ENCODE assay signal across 25 cellular contexts in genomic region chr5:51203598-51203997, GRCh38.
A peak's percentile ranks its signal among the peaks of the same experiment; 100 is the strongest.
DNase-seq lines count a peak whose midpoint lies in the region; ATAC-seq, FAIRE-seq and TF ChIP-seq lines count a peak whose summit lies in the region.
"Had no signal": no experiment of that assay in that cellular context is flagged by ENCODE, and none has a peak within 500 bp of the region (broad histone marks: within the 10 kb centered on the region; RNA-seq: fewer than 3 reads in every experiment).

No MANE protein-coding gene starts in this region.

- H3K27me3 ChIP-seq in Caco-2 (replicated peaks; ENCODE audit: control insufficient read depth, insufficient read depth, low read length), result no peaks in the 10 kb centered on the region; the same call in 1 of the 2 replicates
- H3K27me3 ChIP-seq in left lung, result no peaks in the 10 kb centered on the region
- H3K27me3 ChIP-seq: BLaER1, pancreas, tibial nerve had no signal

- no peak overlapping the region for H3K4me3 ChIP-seq in Caco-2 (ENCODE audit: low read depth, low read length)
- no peak overlapping the region for H3K4me3 ChIP-seq in left lung
- H3K4me3 ChIP-seq: BLaER1, K562, pancreas, tibial nerve had no signal

- TF ChIP-seq CTCF in Caco-2 (IDR thresholded peaks at IDR 0.05; ENCODE audit: insufficient read depth in 1 of 2, low read depth in 1 of 2, low read length in 1 of 2, severe bottlenecking in 1 of 2, unreplicated experiment in 1 of 2), result no peak
- TF ChIP-seq CTCF in left lung (IDR thresholded peaks at IDR 0.05), result no peak

- H3K36me3 ChIP-seq in Caco-2 (ENCODE audit: control insufficient read depth, insufficient read depth, low read length) (no peaks in the 10 kb centered on the region), left lung (no peaks in the 10 kb centered on the region)
- H3K36me3 ChIP-seq: BLaER1, pancreas, tibial nerve had no signal

- TF ChIP-seq POLR2A in GM18505 (IDR thresholded peaks at IDR 0.05; ENCODE audit: borderline replicate concordance, extremely low read depth, insufficient read depth, insufficient read length) (no peak), GM12891 (IDR thresholded peaks at IDR 0.05; ENCODE audit: low read depth, low read length) (no peak)

- DNase-seq in Caco-2 (no peak), GM12891 (ENCODE audit: insufficient read length, low spot score) (no peak), DMS53 (lab: John Stamatoyannopoulos, UW) (no peak), left lung (no peak)
- DNase-seq: activated CD4-positive, alpha-beta T cell treated with anti-CD3 and anti-CD28 coated beads for 1 hour; activated CD8-positive, alpha-beta memory T cell treated with anti-CD3 and anti-CD28 coated beads, Interleukin-2, amount 10 ng/mL, durations not matched to agents 7 days and 5 days; DMS 273 treated with DMSO at 0.1 percent for 48 hours; MV-4-11; naive thymus-derived CD4-positive, alpha-beta T cell; NCI-H2029; NCI-H446; pancreas; stimulated activated naive CD4-positive, alpha-beta T cell had no signal

- no peak overlapping the region for H3K27ac ChIP-seq in left lung
- H3K27ac ChIP-seq: BLaER1, pancreas, tibial nerve had no signal

- POLR2A ChIA-PET in Caco-2 (lab: Charles Lee), result no interaction called here

- H3K27me3 Mint-ChIP-seq in Caco-2 (ENCODE audit: insufficient read depth, unreplicated experiment), result no peaks in the 10 kb centered on the region
- H3K27me3 Mint-ChIP-seq: activated CD8-positive, alpha-beta memory T cell treated with anti-CD3 and anti-CD28 coated beads, Interleukin-2, amount 10 ng/mL, durations not matched to agents 7 days and 5 days; memory B cell; naive thymus-derived CD4-positive, alpha-beta T cell had no signal

- peak; percentile 81 for ATAC-seq in GM18505 (IDR thresholded peaks at IDR 0.05; ENCODE audit: unreplicated experiment)
- peak; percentile 84 for ATAC-seq in GM19463 (IDR thresholded peaks at IDR 0.05; ENCODE audit: unreplicated experiment)
- ATAC-seq in HG02798 (IDR thresholded peaks at IDR 0.05; ENCODE audit: poor library complexity, unreplicated experiment), result peak; percentile 42
- ATAC-seq in HG03378 (IDR thresholded peaks at IDR 0.05; ENCODE audit: unreplicated experiment), result peak; percentile 89
- no peak for ATAC-seq in left lung
- ATAC-seq: activated CD8-positive, alpha-beta memory T cell treated with anti-CD3 and anti-CD28 coated beads, Interleukin-2, amount 10 ng/mL, durations not matched to agents 7 days and 5 days; K562; naive thymus-derived CD4-positive, alpha-beta T cell; pancreas; sciatic nerve had no signal

- peaks cover 3% of the 10 kb centered on the region for H3K4me1 Mint-ChIP-seq in Caco-2 (ENCODE audit: low read depth, unreplicated experiment)
- H3K4me1 Mint-ChIP-seq: activated CD8-positive, alpha-beta memory T cell treated with anti-CD3 and anti-CD28 coated beads, Interleukin-2, amount 10 ng/mL, durations not matched to agents 7 days and 5 days; memory B cell; naive thymus-derived CD4-positive, alpha-beta T cell had no signal

- intact Hi-C loops in Caco-2 (cut with micrococcal nuclease; ENCODE audit: unreplicated experiment) (no loop called here), left lung (cut with DNase I) (no loop called here)

- peaks cover 3% of the 10 kb centered on the region; the same call in 1 of the 2 replicates for H3K4me1 ChIP-seq in Caco-2
- H3K4me1 ChIP-seq in left lung, result no peaks in the 10 kb centered on the region
- H3K4me1 ChIP-seq: BLaER1, pancreas, tibial nerve had no signal

- CTCF ChIA-PET in Caco-2 (lab: Charles Lee), result no interaction called here

- FAIRE-seq in GM12891 (lab: Jason Lieb, UNC), result no peak
- FAIRE-seq: A204.1, frontal cortex, K562, pancreas had no signal

- H3K9me3 ChIP-seq in Caco-2 (no peaks in the 10 kb centered on the region), left lung (no peaks in the 10 kb centered on the region)
- H3K9me3 ChIP-seq: BLaER1, pancreas, tibial nerve had no signal

- H3K36me3 Mint-ChIP-seq in Caco-2 (ENCODE audit: insufficient read depth, unreplicated experiment), result no peaks in the 10 kb centered on the region
- H3K36me3 Mint-ChIP-seq: activated CD8-positive, alpha-beta memory T cell treated with anti-CD3 and anti-CD28 coated beads, Interleukin-2, amount 10 ng/mL, durations not matched to agents 7 days and 5 days; memory B cell; naive thymus-derived CD4-positive, alpha-beta T cell had no signal

- H3K9me3 Mint-ChIP-seq in Caco-2 (ENCODE audit: unreplicated experiment), result no peaks in the 10 kb centered on the region
- H3K9me3 Mint-ChIP-seq: activated T-helper 2 cell treated with anti-CD3 and anti-CD28 coated beads, Interferon-gamma antibody, Interleukin-2, Interleukin-4, amounts not matched to agents 10 μg/mL and 5 μg/mL and 100 μg/mL, durations not matched to agents 14 hours and 24 hours and 36 hours had no signal

- no peak overlapping the region for H3K4me3 Mint-ChIP-seq in Caco-2 (ENCODE audit: unreplicated experiment)
- H3K4me3 Mint-ChIP-seq: activated CD8-positive, alpha-beta memory T cell treated with anti-CD3 and anti-CD28 coated beads, Interleukin-2, amount 10 ng/mL, durations not matched to agents 7 days and 5 days; memory B cell; naive thymus-derived CD4-positive, alpha-beta T cell had no signal

- no peak overlapping the region for H3K27ac Mint-ChIP-seq in Caco-2 (ENCODE audit: unreplicated experiment)
- H3K27ac Mint-ChIP-seq: activated CD8-positive, alpha-beta memory T cell treated with anti-CD3 and anti-CD28 coated beads, Interleukin-2, amount 10 ng/mL, durations not matched to agents 7 days and 5 days; activated T-helper 2 cell treated with anti-CD3 and anti-CD28 coated beads, Interferon-gamma antibody, Interleukin-2, Interleukin-4, amounts not matched to agents 10 μg/mL and 5 μg/mL and 100 μg/mL, durations not matched to agents 14 hours and 24 hours and 36 hours; memory B cell; naive thymus-derived CD4-positive, alpha-beta T cell had no signal

- no TSS peak for BruUV-seq in Caco-2 (replicated peaks; lab: Mats Ljungman, UMichigan)

TF ChIP-seq in GM12891, 5 proteins besides CTCF, POLR2A, EP300 and RAD21:
- TF ChIP-seq SPI1 (IDR thresholded peaks at IDR 0.05; ENCODE audit: low read depth, low read length) (no peak), POLR2AphosphoS5 (IDR thresholded peaks at IDR 0.05; ENCODE audit: low read depth, low read length) (no peak), PAX5 (IDR thresholded peaks at IDR 0.05; ENCODE audit: insufficient read depth, low read length, severe bottlenecking) (no peak), POU2F2 (IDR thresholded peaks at IDR 0.05; ENCODE audit: low read depth, low read length) (no peak), TAF1 (IDR thresholded peaks at IDR 0.05; ENCODE audit: low read depth, low read length) (no peak)
